Comparison of ENCODE assay signal across 8 cellular contexts in the genomic region with DNA sequence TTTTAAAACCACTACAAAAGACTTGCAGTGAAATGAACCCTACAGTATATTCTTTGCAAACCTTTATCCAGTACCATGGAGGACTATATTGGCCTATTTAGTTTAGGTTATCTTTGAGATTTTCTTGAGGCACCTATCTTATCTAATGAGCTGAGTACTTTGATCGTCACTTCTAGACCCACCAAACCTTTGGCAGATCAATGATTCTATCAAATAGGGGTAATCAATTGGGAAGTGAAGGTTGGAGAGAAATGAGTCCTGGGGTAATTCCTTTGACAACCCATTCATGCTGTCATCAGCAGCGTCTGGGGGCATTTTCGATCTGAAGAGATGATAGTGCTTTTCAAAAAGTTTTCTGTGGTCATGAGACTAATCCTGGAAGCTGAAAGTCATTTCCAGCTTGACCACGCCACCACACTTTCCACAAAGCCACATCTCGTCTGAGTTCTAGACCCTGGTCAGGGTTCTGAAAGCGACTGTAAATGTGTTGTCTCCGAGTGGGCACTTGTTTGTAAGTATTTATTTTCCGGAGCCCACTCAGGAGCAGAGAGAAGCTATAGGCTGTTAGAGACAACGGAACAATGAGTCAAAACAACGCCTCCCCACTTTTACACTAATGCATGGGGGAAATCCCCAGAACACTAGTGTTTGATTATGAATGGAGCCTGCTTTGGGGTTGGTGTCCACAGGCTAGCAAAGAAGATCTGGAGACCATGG. TPM values are rescaled to one million over a fixed set of nuclear protein-coding genes. Genes with fewer than 3 reads are reported as not detected.
DNase-seq lines count a peak whose midpoint lies in the region; ATAC-seq and TF ChIP-seq lines count a peak whose summit lies in the region.

No MANE protein-coding gene starts in this region.

- peaks cover 0 to 20% (median 0%) of the 10 kb centered on the region in 4 donors for H3K36me3 ChIP-seq in esophagus muscularis mucosa

- no peak for TF ChIP-seq CTCF in nephron progenitor cell (IDR thresholded peaks at IDR 0.05)
- no peak for TF ChIP-seq CTCF in esophagus muscularis mucosa (IDR thresholded peaks at IDR 0.05)

- no peak for TF ChIP-seq EP300 in esophagus muscularis mucosa (IDR thresholded peaks at IDR 0.05)

- peaks cover 0 to 16% (median 6%) of the 10 kb centered on the region in 4 donors for H3K27me3 ChIP-seq in esophagus muscularis mucosa

- no peaks in the 10 kb centered on the region for H3K9me3 ChIP-seq in esophagus muscularis mucosa

- DNase-seq in stimulated activated effector memory CD8-positive, alpha-beta T cell treated with anti-CD3 and anti-CD28 coated beads, Interleukin-12 subunit alpha, Interleukin-12 subunit beta, amount 100 ng/mL, for 72 hours (ENCODE audit: low spot score in 2 of 2), result peak; percentile 65 to 95
- DNase-seq in nephron progenitor cell, result no peak
- no peak for DNase-seq in esophagus muscularis mucosa (ENCODE audit: extremely low spot score)
- DNase-seq in NCI-H345 (lab: John Stamatoyannopoulos, UW), result no peak
- DNase-seq in globus pallidus (ENCODE audit: low spot score), result no peak

- 88% methylated on average over 10 of the region's 10 CpGs for WGBS in esophagus muscularis mucosa

- H3K4me1 Mint-ChIP-seq in activated T-helper 17 cell treated with anti-CD3 and anti-CD28 coated beads, Interleukin-2, amount 50 U/mL, for 72 hours, result peaks cover 60% of the 10 kb centered on the region
- H3K4me1 Mint-ChIP-seq in stimulated activated effector memory CD8-positive, alpha-beta T cell treated with anti-CD3 and anti-CD28 coated beads, Interleukin-12 subunit alpha, Interleukin-12 subunit beta, amount 100 ng/mL, for 72 hours, result peaks cover 68% of the 10 kb centered on the region
- H3K4me1 Mint-ChIP-seq in nephron progenitor cell, result peaks cover 45% of the 10 kb centered on the region

- peaks cover 97% of the 10 kb centered on the region for H3K36me3 Mint-ChIP-seq in activated T-helper 17 cell treated with anti-CD3 and anti-CD28 coated beads, Interleukin-2, amount 50 U/mL, for 72 hours (ENCODE audit: low read depth)
- H3K36me3 Mint-ChIP-seq in stimulated activated effector memory CD8-positive, alpha-beta T cell treated with anti-CD3 and anti-CD28 coated beads, Interleukin-12 subunit alpha, Interleukin-12 subunit beta, amount 100 ng/mL, for 72 hours, result peaks cover 96% of the 10 kb centered on the region
- peaks cover 12% of the 10 kb centered on the region for H3K36me3 Mint-ChIP-seq in nephron progenitor cell (ENCODE audit: low read depth)

- peak overlapping the region; percentile 93 for H3K4me3 Mint-ChIP-seq in activated T-helper 17 cell treated with anti-CD3 and anti-CD28 coated beads, Interleukin-2, amount 50 U/mL, for 72 hours
- H3K4me3 Mint-ChIP-seq in stimulated activated effector memory CD8-positive, alpha-beta T cell treated with anti-CD3 and anti-CD28 coated beads, Interleukin-12 subunit alpha, Interleukin-12 subunit beta, amount 100 ng/mL, for 72 hours, result peak overlapping the region; percentile 97
- H3K4me3 Mint-ChIP-seq in nephron progenitor cell, result no peak overlapping the region

- no peaks in the 10 kb centered on the region for H3K9me3 Mint-ChIP-seq in activated T-helper 17 cell treated with anti-CD3 and anti-CD28 coated beads, Interleukin-2, amount 50 U/mL, for 72 hours
- H3K9me3 Mint-ChIP-seq in stimulated activated effector memory CD8-positive, alpha-beta T cell treated with anti-CD3 and anti-CD28 coated beads, Interleukin-12 subunit alpha, Interleukin-12 subunit beta, amount 100 ng/mL, for 72 hours, result no peaks in the 10 kb centered on the region
- H3K9me3 Mint-ChIP-seq in nephron progenitor cell, result no peaks in the 10 kb centered on the region

- H3K4me1 ChIP-seq in esophagus muscularis mucosa, result peaks cover 25 to 52% (median 44%) of the 10 kb centered on the region in 4 donors

- H3K4me3 ChIP-seq in esophagus muscularis mucosa, result no peak overlapping the region

- intact Hi-C loops in esophagus muscularis mucosa (cut with DNase I), result no loop called here

- no peak overlapping the region for H3K27ac ChIP-seq in esophagus muscularis mucosa (replicated peaks in 1 of 4)

- H3K27ac Mint-ChIP-seq in activated T-helper 17 cell treated with anti-CD3 and anti-CD28 coated beads, Interleukin-2, amount 50 U/mL, for 72 hours, result peak overlapping the region; percentile 95
- H3K27ac Mint-ChIP-seq in stimulated activated effector memory CD8-positive, alpha-beta T cell treated with anti-CD3 and anti-CD28 coated beads, Interleukin-12 subunit alpha, Interleukin-12 subunit beta, amount 100 ng/mL, for 72 hours, result peak overlapping the region; percentile 91
- H3K27ac Mint-ChIP-seq in nephron progenitor cell, result no peak overlapping the region

- TF ChIP-seq POLR2A in esophagus muscularis mucosa (IDR thresholded peaks at IDR 0.05; ENCODE audit: low read depth), result no peak

- no peaks in the 10 kb centered on the region for H3K27me3 Mint-ChIP-seq in activated T-helper 17 cell treated with anti-CD3 and anti-CD28 coated beads, Interleukin-2, amount 50 U/mL, for 72 hours
- H3K27me3 Mint-ChIP-seq in nephron progenitor cell (ENCODE audit: low read depth, poor library complexity), result peaks cover 57% of the 10 kb centered on the region

- ATAC-seq in GM19455 (IDR thresholded peaks at IDR 0.05; ENCODE audit: unreplicated experiment), result peak; percentile 41
- ATAC-seq in HG03378 (IDR thresholded peaks at IDR 0.05; ENCODE audit: unreplicated experiment), result peak; percentile 58
- ATAC-seq in activated T-helper 17 cell treated with anti-CD3 and anti-CD28 coated beads, Interleukin-2, amount 50 U/mL, for 72 hours (replicated peaks), result peak; percentile 75
- ATAC-seq in stimulated activated effector memory CD8-positive, alpha-beta T cell treated with anti-CD3 and anti-CD28 coated beads, Interleukin-12 subunit alpha, Interleukin-12 subunit beta, amount 100 ng/mL, for 72 hours, result peak; percentile 86

RNA-seq across cellular contexts. Expression of gene EGR2, which starts 4.8 kb away (rescaled TPM):
- total RNA-seq in activated T-helper 17 cell treated with anti-CD3 and anti-CD28 coated beads, Interleukin-2, amount 50 U/mL, for 72 hours, result 10 to 100 TPM in 1 of 2 donors, 1 to 10 TPM in 1; 5.5 to 94.4 TPM
- total RNA-seq in esophagus muscularis mucosa, result 1 to 10 TPM in 3 of 4 donors, under 1 TPM in 1; 0.26 to 4.0 (median 1.5) TPM

RNA-seq across cellular contexts. Expression of gene ADO, which starts 6.8 kb away (rescaled TPM):
- total RNA-seq in activated T-helper 17 cell treated with anti-CD3 and anti-CD28 coated beads, Interleukin-2, amount 50 U/mL, for 72 hours, result 10 to 100 TPM; 11.5 to 15.4 TPM
- total RNA-seq in esophagus muscularis mucosa, result 10 to 100 TPM; 19.5 to 28.1 (median 23.4) TPM

Comparison
In these comparisons a context has a peak if more than half of its experiments do, and no peak if none do; other contexts are left out.
1. DNase-seq: peak in stimulated activated effector memory CD8-positive, alpha-beta T cell treated with anti-CD3 and anti-CD28 coated beads, Interleukin-12 subunit alpha, Interleukin-12 subunit beta, amount 100 ng/mL, for 72 hours (2 of 2); none in nephron progenitor cell (single experiment), esophagus muscularis mucosa (single experiment), NCI-H345 (single experiment) and globus pallidus (single experiment).
2. Peak in every context shown above with its lines, with median percentiles within 50 percentile points of each other: ATAC-seq.